Comparison of ENCODE assay signal across 27 cellular contexts in the genomic region with DNA sequence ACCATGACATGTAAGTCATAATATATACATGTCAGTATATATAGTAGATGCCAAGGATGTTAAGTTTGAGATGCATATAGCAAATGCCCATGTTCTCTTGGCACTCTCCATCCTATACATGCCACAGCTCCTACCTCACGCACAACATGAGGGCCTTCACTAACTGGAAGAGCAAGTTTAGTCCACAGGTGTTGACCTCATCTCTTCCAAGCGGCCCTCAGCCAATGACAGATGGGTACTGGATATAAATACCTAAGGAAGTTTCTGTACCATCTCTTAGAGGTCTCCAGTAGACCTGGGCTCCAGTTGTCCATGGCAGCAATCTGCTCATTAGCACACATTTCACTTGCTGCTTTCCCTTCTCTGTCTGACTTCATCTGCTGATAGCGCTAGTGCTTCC.
"Had no signal": no experiment of that assay in that cellular context is flagged by ENCODE, and none has a peak within 500 bp of the region (broad histone marks: within the 10 kb centered on the region; RNA-seq: fewer than 3 reads in every experiment).

No MANE protein-coding gene starts in this region.

- H3K9me3 Mint-ChIP-seq: immature natural killer cell had no signal

- H3K27me3 ChIP-seq: colonic mucosa, foreskin keratinocyte, gastroesophageal sphincter, heart left ventricle, hepatocyte had no signal

- H3K4me3 Mint-ChIP-seq: immature natural killer cell, memory B cell, naive B cell had no signal

- H3K4me1 ChIP-seq: colonic mucosa, esophagus muscularis mucosa, foreskin keratinocyte, gastroesophageal sphincter, heart left ventricle had no signal

- H3K27ac ChIP-seq: colonic mucosa, dorsolateral prefrontal cortex, epithelial cell of prostate, esophagus muscularis mucosa, foreskin keratinocyte, gastroesophageal sphincter, heart left ventricle, hepatocyte had no signal

- H3K9me3 ChIP-seq: colonic mucosa, esophagus muscularis mucosa, gastroesophageal sphincter, heart left ventricle, mucosa of descending colon had no signal

- H3K36me3 Mint-ChIP-seq: immature natural killer cell, memory B cell, naive B cell had no signal

- H3K4me1 Mint-ChIP-seq: memory B cell, naive B cell had no signal

- ATAC-seq: foreskin keratinocyte, gastroesophageal sphincter, heart left ventricle, left colon, left lobe of liver, left ventricle myocardium superior, mucosa of descending colon had no signal

- H3K36me3 ChIP-seq: colonic mucosa, esophagus muscularis mucosa, gastroesophageal sphincter, heart left ventricle had no signal

- H3K27me3 Mint-ChIP-seq: naive B cell had no signal

- DNase-seq: cerebellar nuclear complex; colonic mucosa; dermis blood vessel endothelial cell; dorsolateral prefrontal cortex; effector CD4-positive, alpha-beta T cell; effector memory CD4-positive, alpha-beta T cell; erythroblast; foreskin keratinocyte; heart left ventricle; hypothalamus; immature natural killer cell; islet precursor cell; kidney; kidney glomerular epithelial cell; left colon; left ventricle myocardium superior; mammary epithelial cell; mesendoderm; mucosa of descending colon; naive B cell had no signal

- H3K27ac Mint-ChIP-seq: immature natural killer cell, memory B cell, naive B cell had no signal

- H3K4me3 ChIP-seq: colonic mucosa, dorsolateral prefrontal cortex, esophagus muscularis mucosa, gastroesophageal sphincter, heart left ventricle, hepatocyte, lung, mucosa of descending colon had no signal
